Comparison of ENCODE assay signal across 4 cellular contexts in the genomic region with DNA sequence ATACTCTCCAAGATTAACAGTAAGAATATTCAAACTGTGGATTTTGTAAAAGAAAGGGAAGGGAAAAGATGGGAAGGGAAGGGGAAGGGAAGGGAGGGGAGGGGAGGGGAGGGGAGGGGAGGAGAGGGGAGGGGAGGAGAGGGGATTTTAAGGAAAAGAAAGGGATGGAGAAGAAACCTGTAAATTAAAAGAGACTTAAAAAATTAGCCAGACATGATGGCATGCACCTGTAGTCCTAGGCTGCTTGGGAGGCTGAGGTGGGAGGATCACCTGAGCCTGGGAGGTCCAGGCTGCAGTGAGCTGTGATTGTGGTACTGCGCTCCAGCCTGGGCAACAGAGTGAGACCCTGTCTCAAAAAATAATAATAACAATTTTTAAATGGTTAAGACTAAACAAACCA.
A peak's percentile ranks its signal among the peaks of the same experiment; 100 is the strongest.
TF ChIP-seq lines count a peak whose summit lies in the region.

No MANE protein-coding gene starts in this region.

TF ChIP-seq in HepG2, 621 proteins besides CTCF, POLR2A, EP300 and RAD21:
- TF ChIP-seq HNRNPK (IDR thresholded peaks at IDR 0.05; ENCODE audit: low read depth, low read length, poor library complexity, severe bottlenecking) (peak; percentile 87), JARID2 (CRISPR knock-in tag; IDR thresholded peaks at IDR 0.05; ENCODE audit: insufficient replicate concordance) (no peak), ZNF772 (CRISPR knock-in tag; IDR thresholded peaks at IDR 0.05) (no peak), SAFB2 (CRISPR knock-in tag; IDR thresholded peaks at IDR 0.05; ENCODE audit: borderline replicate concordance, low read depth) (no peak), ZNF713 (CRISPR knock-in tag; IDR thresholded peaks at IDR 0.05) (no peak), ZNF180 (CRISPR knock-in tag; IDR thresholded peaks at IDR 0.05; ENCODE audit: borderline replicate concordance, low read depth) (no peak)
- TF ChIP-seq, protein P1, sequence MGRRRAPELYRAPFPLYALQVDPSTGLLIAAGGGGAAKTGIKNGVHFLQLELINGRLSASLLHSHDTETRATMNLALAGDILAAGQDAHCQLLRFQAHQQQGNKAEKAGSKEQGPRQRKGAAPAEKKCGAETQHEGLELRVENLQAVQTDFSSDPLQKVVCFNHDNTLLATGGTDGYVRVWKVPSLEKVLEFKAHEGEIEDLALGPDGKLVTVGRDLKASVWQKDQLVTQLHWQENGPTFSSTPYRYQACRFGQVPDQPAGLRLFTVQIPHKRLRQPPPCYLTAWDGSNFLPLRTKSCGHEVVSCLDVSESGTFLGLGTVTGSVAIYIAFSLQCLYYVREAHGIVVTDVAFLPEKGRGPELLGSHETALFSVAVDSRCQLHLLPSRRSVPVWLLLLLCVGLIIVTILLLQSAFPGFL (CRISPR knock-in tag; IDR thresholded peaks at IDR 0.05): no peak

TF ChIP-seq in IMR-90, 13 proteins besides CTCF, POLR2A, EP300 and RAD21:
- TF ChIP-seq CEBPB (IDR thresholded peaks at IDR 0.05; ENCODE audit: low read depth, low read length) (no peak), FOS (IDR thresholded peaks at IDR 0.05; ENCODE audit: low read depth, low read length) (no peak), MAZ (IDR thresholded peaks at IDR 0.05; ENCODE audit: borderline replicate concordance, low read depth, low read length) (no peak), CHD1 (IDR thresholded peaks at IDR 0.05; ENCODE audit: low read depth, low read length) (no peak), MXI1 (IDR thresholded peaks at IDR 0.05; ENCODE audit: borderline replicate concordance, low read depth, low read length) (no peak), RFX5 (IDR thresholded peaks at IDR 0.05; ENCODE audit: low read depth, low read length) (no peak)
- TF ChIP-seq, protein P2, sequence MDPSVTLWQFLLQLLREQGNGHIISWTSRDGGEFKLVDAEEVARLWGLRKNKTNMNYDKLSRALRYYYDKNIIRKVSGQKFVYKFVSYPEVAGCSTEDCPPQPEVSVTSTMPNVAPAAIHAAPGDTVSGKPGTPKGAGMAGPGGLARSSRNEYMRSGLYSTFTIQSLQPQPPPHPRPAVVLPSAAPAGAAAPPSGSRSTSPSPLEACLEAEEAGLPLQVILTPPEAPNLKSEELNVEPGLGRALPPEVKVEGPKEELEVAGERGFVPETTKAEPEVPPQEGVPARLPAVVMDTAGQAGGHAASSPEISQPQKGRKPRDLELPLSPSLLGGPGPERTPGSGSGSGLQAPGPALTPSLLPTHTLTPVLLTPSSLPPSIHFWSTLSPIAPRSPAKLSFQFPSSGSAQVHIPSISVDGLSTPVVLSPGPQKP (IDR thresholded peaks at IDR 0.05; ENCODE audit: borderline replicate concordance, low read depth, low read length): no peak

TF ChIP-seq in WTC11, 78 proteins besides CTCF, POLR2A, EP300 and RAD21:
- TF ChIP-seq, protein P3, sequence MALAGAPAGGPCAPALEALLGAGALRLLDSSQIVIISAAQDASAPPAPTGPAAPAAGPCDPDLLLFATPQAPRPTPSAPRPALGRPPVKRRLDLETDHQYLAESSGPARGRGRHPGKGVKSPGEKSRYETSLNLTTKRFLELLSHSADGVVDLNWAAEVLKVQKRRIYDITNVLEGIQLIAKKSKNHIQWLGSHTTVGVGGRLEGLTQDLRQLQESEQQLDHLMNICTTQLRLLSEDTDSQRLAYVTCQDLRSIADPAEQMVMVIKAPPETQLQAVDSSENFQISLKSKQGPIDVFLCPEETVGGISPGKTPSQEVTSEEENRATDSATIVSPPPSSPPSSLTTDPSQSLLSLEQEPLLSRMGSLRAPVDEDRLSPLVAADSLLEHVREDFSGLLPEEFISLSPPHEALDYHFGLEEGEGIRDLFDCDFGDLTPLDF (CRISPR knock-in tag; IDR thresholded peaks at IDR 0.05): no peak
- TF ChIP-seq ZNF121 (CRISPR knock-in tag; IDR thresholded peaks at IDR 0.05): peak; percentile 39; the same call in 1 of the 2 replicates

TF ChIP-seq in K562, 482 proteins besides CTCF, POLR2A, EP300 and RAD21:
- TF ChIP-seq ZNF143 (CRISPR knock-in tag; IDR thresholded peaks at IDR 0.05): no peak
- no peak for TF ChIP-seq PURB (CRISPR knock-in tag; IDR thresholded peaks at IDR 0.05; ENCODE audit: low read depth)
- TF ChIP-seq, protein P4, sequence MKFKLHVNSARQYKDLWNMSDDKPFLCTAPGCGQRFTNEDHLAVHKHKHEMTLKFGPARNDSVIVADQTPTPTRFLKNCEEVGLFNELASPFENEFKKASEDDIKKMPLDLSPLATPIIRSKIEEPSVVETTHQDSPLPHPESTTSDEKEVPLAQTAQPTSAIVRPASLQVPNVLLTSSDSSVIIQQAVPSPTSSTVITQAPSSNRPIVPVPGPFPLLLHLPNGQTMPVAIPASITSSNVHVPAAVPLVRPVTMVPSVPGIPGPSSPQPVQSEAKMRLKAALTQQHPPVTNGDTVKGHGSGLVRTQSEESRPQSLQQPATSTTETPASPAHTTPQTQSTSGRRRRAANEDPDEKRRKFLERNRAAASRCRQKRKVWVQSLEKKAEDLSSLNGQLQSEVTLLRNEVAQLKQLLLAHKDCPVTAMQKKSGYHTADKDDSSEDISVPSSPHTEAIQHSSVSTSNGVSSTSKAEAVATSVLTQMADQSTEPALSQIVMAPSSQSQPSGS (CRISPR knock-in tag; IDR thresholded peaks at IDR 0.05): no peak
- no peak for TF ChIP-seq TRIM24 (IDR thresholded peaks at IDR 0.05)
- TF ChIP-seq, protein P5, sequence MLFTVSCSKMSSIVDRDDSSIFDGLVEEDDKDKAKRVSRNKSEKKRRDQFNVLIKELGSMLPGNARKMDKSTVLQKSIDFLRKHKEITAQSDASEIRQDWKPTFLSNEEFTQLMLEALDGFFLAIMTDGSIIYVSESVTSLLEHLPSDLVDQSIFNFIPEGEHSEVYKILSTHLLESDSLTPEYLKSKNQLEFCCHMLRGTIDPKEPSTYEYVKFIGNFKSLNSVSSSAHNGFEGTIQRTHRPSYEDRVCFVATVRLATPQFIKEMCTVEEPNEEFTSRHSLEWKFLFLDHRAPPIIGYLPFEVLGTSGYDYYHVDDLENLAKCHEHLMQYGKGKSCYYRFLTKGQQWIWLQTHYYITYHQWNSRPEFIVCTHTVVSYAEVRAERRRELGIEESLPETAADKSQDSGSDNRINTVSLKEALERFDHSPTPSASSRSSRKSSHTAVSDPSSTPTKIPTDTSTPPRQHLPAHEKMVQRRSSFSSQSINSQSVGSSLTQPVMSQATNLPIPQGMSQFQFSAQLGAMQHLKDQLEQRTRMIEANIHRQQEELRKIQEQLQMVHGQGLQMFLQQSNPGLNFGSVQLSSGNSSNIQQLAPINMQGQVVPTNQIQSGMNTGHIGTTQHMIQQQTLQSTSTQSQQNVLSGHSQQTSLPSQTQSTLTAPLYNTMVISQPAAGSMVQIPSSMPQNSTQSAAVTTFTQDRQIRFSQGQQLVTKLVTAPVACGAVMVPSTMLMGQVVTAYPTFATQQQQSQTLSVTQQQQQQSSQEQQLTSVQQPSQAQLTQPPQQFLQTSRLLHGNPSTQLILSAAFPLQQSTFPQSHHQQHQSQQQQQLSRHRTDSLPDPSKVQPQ (CRISPR knock-in tag; IDR thresholded peaks at IDR 0.05; ENCODE audit: borderline replicate concordance): no peak
- no peak for TF ChIP-seq SIRT6 (IDR thresholded peaks at IDR 0.05; ENCODE audit: low read depth, low read length)
- TF ChIP-seq NR3C1 (CRISPR knock-in tag; IDR thresholded peaks at IDR 0.05): no peak
- no peak for TF ChIP-seq HNRNPL (IDR thresholded peaks at IDR 0.05; ENCODE audit: low read depth, low read length)
- peak; percentile 91 for TF ChIP-seq HNRNPK (IDR thresholded peaks at IDR 0.05; ENCODE audit: low read depth, low read length, poor library complexity, severe bottlenecking)
